Comparison of ENCODE assay signal across 8 cellular contexts in the genomic region with DNA sequence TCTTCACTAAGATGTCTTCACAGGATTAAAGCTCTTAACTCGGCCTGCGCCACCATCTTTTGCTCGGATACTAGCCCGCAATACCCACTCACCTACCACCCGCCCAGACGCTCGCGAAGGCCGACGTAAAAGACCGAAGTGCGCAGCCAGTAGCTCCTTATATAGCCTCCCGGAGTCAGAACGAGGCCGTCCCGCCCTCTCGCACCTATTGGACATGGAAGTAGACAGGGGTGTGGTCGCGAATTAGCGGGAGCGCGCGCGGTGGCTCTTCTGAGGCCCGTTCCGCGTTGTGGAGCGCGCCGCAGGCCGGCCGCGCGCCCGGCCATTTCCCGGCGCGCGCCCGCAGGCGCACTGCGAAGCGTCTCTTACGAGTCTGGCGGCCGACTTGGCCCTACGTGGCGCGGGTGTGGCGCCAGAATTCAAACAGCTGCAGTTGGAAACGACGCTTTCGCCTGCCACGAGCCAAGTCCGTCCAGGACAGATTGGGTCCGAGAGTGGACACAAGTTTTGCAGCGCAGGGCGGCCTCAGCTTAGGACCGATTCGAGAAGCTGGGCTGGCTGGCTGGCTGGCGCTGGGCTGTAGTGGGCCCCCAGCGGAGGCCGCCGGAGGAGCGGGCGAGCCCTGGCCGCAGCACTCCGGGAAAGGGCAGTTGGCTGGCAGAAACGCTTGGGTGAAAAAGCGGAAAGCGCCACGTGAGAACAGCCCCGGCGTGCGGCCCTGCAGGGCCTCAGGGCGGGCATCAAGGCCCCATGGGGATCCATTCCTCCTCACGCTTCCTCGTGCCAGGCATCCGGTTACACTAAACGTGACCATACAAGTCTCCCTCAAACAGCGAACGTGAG. TPM values are rescaled to one million over a fixed set of nuclear protein-coding genes. Genes with fewer than 3 reads are reported as not detected.
DNase-seq lines count a peak whose midpoint lies in the region; ATAC-seq and TF ChIP-seq lines count a peak whose summit lies in the region.

No MANE protein-coding gene starts in this region.

- H3K9me3 ChIP-seq in right lobe of liver: no peaks in the 10 kb centered on the region

- H3K36me3 Mint-ChIP-seq in CD14-positive monocyte: peaks cover 4 to 8% of the 10 kb centered on the region in 2 donors

- H3K4me3 Mint-ChIP-seq in CD14-positive monocyte: peak overlapping the region; percentile 96 to 99

- H3K27me3 ChIP-seq in right lobe of liver: no peaks in the 10 kb centered on the region

- ATAC-seq in GM19372 (IDR thresholded peaks at IDR 0.05; ENCODE audit: low read depth, unreplicated experiment) (peak; percentile 75), HG03521 (IDR thresholded peaks at IDR 0.05; ENCODE audit: unreplicated experiment) (peak; percentile 84), right lobe of liver (peak; percentile 94 to 99 (median 96))

- H3K27ac ChIP-seq in right lobe of liver: peak overlapping the region; percentile 77 to 88 (median 84)

- WGBS in right lobe of liver (ENCODE audit: insufficient coverage, low coverage, low lambda C conversion rate, missing lambda C conversion rate): 0% methylated on average over 37 of the region's 82 CpGs

- no peaks in the 10 kb centered on the region for H3K27me3 Mint-ChIP-seq in CD14-positive monocyte (ENCODE audit: low read depth in 3 of 3)

- DNase-seq in CD14-positive monocyte (ENCODE audit: low spot score) (peak; percentile 98), NCI-H69 (lab: John Stamatoyannopoulos, UW) (peak; percentile 100), dermis blood vessel endothelial cell (peak; percentile 99), right lobe of liver (peak; percentile 97 to 98 (median 98))
- DNase-seq in activated CD4-positive, alpha-beta T cell treated with anti-CD3 and anti-CD28 coated beads, Interleukin-2, amount 50 U/mL, for 24 hours (ENCODE audit: low read depth in 1 of 2, low spot score in 1 of 2): peak; percentile 97 to 100
- DNase-seq in stimulated activated CD4-positive, alpha-beta T cell treated with anti-CD3 and anti-CD28 coated beads, Interleukin-4, amount 100 ng/mL, for 24 hours: peak; percentile 98

- peaks cover 0 to 23% (median 4%) of the 10 kb centered on the region in 4 donors for H3K4me1 ChIP-seq in right lobe of liver

- H3K4me3 ChIP-seq in right lobe of liver: peak overlapping the region; percentile 75 to 85 (median 81)

- H3K27ac Mint-ChIP-seq in CD14-positive monocyte: peak overlapping the region; percentile 94 to 97 (median 96)

- intact Hi-C loops in CD14-positive monocyte (cut with micrococcal nuclease): loop anchor here (1.0 to 10.0 kb wide), 6 partner anchors 36 to 1728 kb away; a partner anchor contains a TSS
- intact Hi-C loops in right lobe of liver (cut with DNase I): loop anchor here in 1 of 2 donors (5.0 kb wide), 1 partner anchor 37 kb away; a partner anchor contains a TSS

- peak; percentile 100 for TF ChIP-seq POLR2A in right lobe of liver (IDR thresholded peaks at IDR 0.05)

- H3K9me3 Mint-ChIP-seq in CD14-positive monocyte: peaks cover 0 to 3% (median 0%) of the 10 kb centered on the region in 7 donors

- H3K36me3 ChIP-seq in right lobe of liver: no peaks in the 10 kb centered on the region

- no peak for TF ChIP-seq CTCF in CD14-positive monocyte (IDR thresholded peaks at IDR 0.05)
- no peak for TF ChIP-seq CTCF in right lobe of liver (IDR thresholded peaks at IDR 0.05)

- peaks cover 47% of the 10 kb centered on the region for H3K4me1 Mint-ChIP-seq in CD14-positive monocyte

RNA-seq across cellular contexts. Expression of a gene that starts 36.1 kb away (rescaled TPM):
- polyA plus RNA-seq in CD14-positive monocyte: 10 to 100 TPM; 36.6 to 41.4 TPM
- total RNA-seq in dermis blood vessel endothelial cell: 70.6 and 160 TPM in 2 replicates
- total RNA-seq in right lobe of liver: 10 to 100 TPM; 27.8 to 47.3 (median 39.4) TPM

Comparison
In these comparisons a context has a peak if more than half of its experiments do, and no peak if none do; other contexts are left out.
1. Peak in every context shown above with its lines: DNase-seq, ATAC-seq, H3K4me3 ChIP-seq and H3K27ac ChIP-seq.